Comparison of ENCODE assay signal across 9 cellular contexts in genomic region chr12:107349008-107349747, GRCh38.
DNase-seq lines count a peak whose midpoint lies in the region; ATAC-seq and TF ChIP-seq lines count a peak whose summit lies in the region.
"Had no signal": no experiment of that assay in that cellular context is flagged by ENCODE, and none has a peak within 500 bp of the region (broad histone marks: within the 10 kb centered on the region; RNA-seq: fewer than 3 reads in every experiment).

No MANE protein-coding gene starts in this region.

- peak; percentile 83 for DNase-seq in AG10803 (ENCODE audit: low read depth)
- DNase-seq in LoVo (ENCODE audit: low spot score) = peak; percentile 92
- peak; percentile 91 for DNase-seq in astrocyte of the hippocampus (ENCODE audit: low read depth, low spot score)
- DNase-seq in left colon = peak; percentile 48 to 71
- DNase-seq in osteocyte (ENCODE audit: extremely low spot score, unreplicated experiment) = no peak
- DNase-seq in glutamatergic neuron = no peak
- DNase-seq in NCI-H345 (lab: John Stamatoyannopoulos, UW) = no peak
- no peak for DNase-seq in left lung
- DNase-seq: NCI-H526 treated with DMSO at 0.1 percent for 48 hours had no signal

- intact Hi-C loops in left colon (cut with DNase I, micrococcal nuclease) (no loop called here), left lung (cut with DNase I) (no loop called here)

- no peaks in the 10 kb centered on the region for H3K36me3 Mint-ChIP-seq in osteocyte (ENCODE audit: unreplicated experiment)
- H3K36me3 Mint-ChIP-seq in glutamatergic neuron (ENCODE audit: unreplicated experiment) = no peaks in the 10 kb centered on the region

- H3K27ac ChIP-seq in left lung = no peak overlapping the region

- H3K4me3 ChIP-seq in AG10803 (ENCODE audit: low read length) = no peak overlapping the region
- no peak overlapping the region for H3K4me3 ChIP-seq in left lung

- H3K36me3 ChIP-seq in left lung = no peaks in the 10 kb centered on the region

- no peaks in the 10 kb centered on the region for H3K9me3 ChIP-seq in left lung

- peaks cover 4% of the 10 kb centered on the region for H3K27me3 Mint-ChIP-seq in osteocyte (ENCODE audit: unreplicated experiment)
- no peaks in the 10 kb centered on the region for H3K27me3 Mint-ChIP-seq in glutamatergic neuron (ENCODE audit: unreplicated experiment)

- peak; percentile 99 for ATAC-seq in left colon
- ATAC-seq in left lung = no peak

- H3K4me1 Mint-ChIP-seq in osteocyte (ENCODE audit: unreplicated experiment) (no peaks in the 10 kb centered on the region), glutamatergic neuron (ENCODE audit: low read depth, unreplicated experiment) (no peaks in the 10 kb centered on the region)

- peaks cover 0 to 12% of the 10 kb centered on the region in 2 donors for H3K27me3 ChIP-seq in left lung

- H3K4me3 Mint-ChIP-seq in osteocyte (ENCODE audit: unreplicated experiment) = no peak overlapping the region
- H3K4me3 Mint-ChIP-seq in glutamatergic neuron (ENCODE audit: unreplicated experiment) = no peak overlapping the region

- TF ChIP-seq CTCF in AG10803 (conservative IDR thresholded peaks at IDR 0.05; ENCODE audit: low read length) (no peak), osteocyte (IDR thresholded peaks at IDR 0.05) (no peak), glutamatergic neuron (IDR thresholded peaks at IDR 0.05; ENCODE audit: partially characterized antibody, unreplicated experiment) (no peak), left lung (IDR thresholded peaks at IDR 0.05) (no peak)

- H3K27ac Mint-ChIP-seq in osteocyte (ENCODE audit: unreplicated experiment) = no peak overlapping the region
- no peak overlapping the region for H3K27ac Mint-ChIP-seq in glutamatergic neuron (ENCODE audit: unreplicated experiment)

- H3K9me3 Mint-ChIP-seq in osteocyte (ENCODE audit: unreplicated experiment) = no peaks in the 10 kb centered on the region
- H3K9me3 Mint-ChIP-seq in glutamatergic neuron (ENCODE audit: unreplicated experiment) = peaks cover 1% of the 10 kb centered on the region

- peaks cover 0 to 11% of the 10 kb centered on the region in 2 donors for H3K4me1 ChIP-seq in left lung

Comparison
In these comparisons a context has a peak if more than half of its experiments do, and no peak if none do; other contexts are left out.
1. DNase-seq: peak in AG10803 (single experiment), LoVo (single experiment), astrocyte of the hippocampus (single experiment) and left colon (2 of 2); none in osteocyte (single experiment), glutamatergic neuron (single experiment), NCI-H345 (single experiment) and left lung (0 of 2).